Comparison of ENCODE assay signal across 12 cellular contexts in the genomic region with DNA sequence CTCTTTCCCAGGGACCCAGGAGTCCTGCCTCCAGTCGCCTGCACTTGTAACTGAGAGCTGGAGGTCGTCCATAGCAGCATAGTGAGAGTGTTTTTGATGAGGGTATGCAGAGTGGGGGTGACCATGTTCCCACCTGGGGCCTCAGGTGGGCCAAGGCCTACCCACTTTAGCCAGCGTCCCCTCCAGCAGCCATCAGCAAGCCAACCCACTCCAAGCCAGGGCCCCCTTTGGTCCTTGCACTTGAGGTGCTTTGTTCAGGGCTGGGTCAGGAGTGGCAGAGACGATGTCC. TPM values are rescaled to one million over a fixed set of nuclear protein-coding genes. Genes with fewer than 3 reads are reported as not detected.
DNase-seq lines count a peak whose midpoint lies in the region; ATAC-seq, FAIRE-seq and TF ChIP-seq lines count a peak whose summit lies in the region.
"Had no signal": no experiment of that assay in that cellular context is flagged by ENCODE, and none has a peak within 500 bp of the region (broad histone marks: within the 10 kb centered on the region; RNA-seq: fewer than 3 reads in every experiment).

No MANE protein-coding gene starts in this region.

- H3K4me2 ChIP-seq in KMS-11 = no peak overlapping the region
- no peak overlapping the region for H3K4me2 ChIP-seq in neural progenitor cell

- DNase-seq in CD8-positive, alpha-beta T cell = no peak
- no peak for DNase-seq in activated naive CD8-positive, alpha-beta T cell treated with anti-CD3 and anti-CD28 coated beads for 36 hours
- DNase-seq in neural progenitor cell (ENCODE audit: low spot score) (no peak), urothelium cell line (ENCODE audit: low spot score) (no peak), endothelial cell (ENCODE audit: low spot score) (no peak), coronary artery (ENCODE audit: low spot score) (no peak)
- DNase-seq: brain microvascular endothelial cell, NCI-H187 treated with DMSO at 0.1 percent for 48 hours had no signal

- no peaks in the 10 kb centered on the region for H3K27me3 ChIP-seq in CD8-positive, alpha-beta T cell (ENCODE audit: insufficient read depth, low read length)
- H3K27me3 ChIP-seq in KMS-11 (ENCODE audit: insufficient read depth, low read depth) (peaks cover 1% of the 10 kb centered on the region; the same call in 1 of the 2 replicates), neural progenitor cell (peaks cover 26% of the 10 kb centered on the region)
- H3K27me3 ChIP-seq: brain microvascular endothelial cell had no signal

- no peaks in the 10 kb centered on the region for H3K9me3 Mint-ChIP-seq in CD8-positive, alpha-beta T cell
- H3K9me3 Mint-ChIP-seq in activated naive CD8-positive, alpha-beta T cell treated with anti-CD3 and anti-CD28 coated beads for 36 hours = no peaks in the 10 kb centered on the region
- H3K9me3 Mint-ChIP-seq in neural progenitor cell (no peaks in the 10 kb centered on the region), endothelial cell (ENCODE audit: unreplicated experiment) (no peaks in the 10 kb centered on the region)

- H3K9ac ChIP-seq in KMS-11 = no peak overlapping the region
- H3K9ac ChIP-seq in neural progenitor cell = no peak overlapping the region

- no peak for FAIRE-seq in urothelium cell line (lab: Jason Lieb, UNC)

- CTCF ChIA-PET in CD8-positive, alpha-beta T cell (lab: Charles Lee) = interaction anchor here (0.7 to 8.1 kb wide), 9 partner anchors 8 to 98 kb away, joined by 3 to 52 read pairs (median 4); a partner anchor contains a TSS

- H3K4me1 Mint-ChIP-seq in CD8-positive, alpha-beta T cell (ENCODE audit: low read depth) = peaks cover 31% of the 10 kb centered on the region
- H3K4me1 Mint-ChIP-seq in activated naive CD8-positive, alpha-beta T cell treated with anti-CD3 and anti-CD28 coated beads for 36 hours = peaks cover 61% of the 10 kb centered on the region
- peaks cover 4% of the 10 kb centered on the region for H3K4me1 Mint-ChIP-seq in neural progenitor cell
- no peaks in the 10 kb centered on the region for H3K4me1 Mint-ChIP-seq in endothelial cell (ENCODE audit: unreplicated experiment)

- H3K36me3 Mint-ChIP-seq in CD8-positive, alpha-beta T cell = peaks cover 38% of the 10 kb centered on the region
- H3K36me3 Mint-ChIP-seq in activated naive CD8-positive, alpha-beta T cell treated with anti-CD3 and anti-CD28 coated beads for 36 hours = peaks cover 55% of the 10 kb centered on the region
- H3K36me3 Mint-ChIP-seq in neural progenitor cell (no peaks in the 10 kb centered on the region), endothelial cell (ENCODE audit: low read depth, unreplicated experiment) (no peaks in the 10 kb centered on the region)

- H4K20me1 ChIP-seq in KMS-11 (ENCODE audit: insufficient read depth) = no peaks in the 10 kb centered on the region
- no peaks in the 10 kb centered on the region for H4K20me1 ChIP-seq in neural progenitor cell (ENCODE audit: low read depth)

- peak overlapping the region; percentile 90 for H3K27ac Mint-ChIP-seq in CD8-positive, alpha-beta T cell
- H3K27ac Mint-ChIP-seq in activated naive CD8-positive, alpha-beta T cell treated with anti-CD3 and anti-CD28 coated beads for 36 hours = peak overlapping the region; percentile 94
- H3K27ac Mint-ChIP-seq in neural progenitor cell = no peak overlapping the region
- H3K27ac Mint-ChIP-seq in endothelial cell (ENCODE audit: unreplicated experiment) = no peak overlapping the region

- ATAC-seq in CD8-positive, alpha-beta T cell = no peak
- ATAC-seq in GM18517 (IDR thresholded peaks at IDR 0.05; ENCODE audit: unreplicated experiment) = no peak

- intact Hi-C loops in CD8-positive, alpha-beta T cell (cut with DNase I, micrococcal nuclease) = loop anchor here (1.0 kb wide), 1 partner anchor 19 kb away; no protein-coding TSS in a partner anchor

- H3F3A ChIP-seq in neural progenitor cell (ENCODE audit: low read depth) = no peaks in the 10 kb centered on the region

- peak overlapping the region; percentile 35 for H3K4me3 Mint-ChIP-seq in CD8-positive, alpha-beta T cell
- H3K4me3 Mint-ChIP-seq in activated naive CD8-positive, alpha-beta T cell treated with anti-CD3 and anti-CD28 coated beads for 36 hours = peak overlapping the region; percentile 52
- H3K4me3 Mint-ChIP-seq in neural progenitor cell (peak overlapping the region; percentile 43), endothelial cell (ENCODE audit: unreplicated experiment) (no peak overlapping the region)

- no peaks in the 10 kb centered on the region for H3K27me3 Mint-ChIP-seq in CD8-positive, alpha-beta T cell (ENCODE audit: low read depth)
- no peaks in the 10 kb centered on the region for H3K27me3 Mint-ChIP-seq in activated naive CD8-positive, alpha-beta T cell treated with anti-CD3 and anti-CD28 coated beads for 36 hours
- peaks cover 27% of the 10 kb centered on the region for H3K27me3 Mint-ChIP-seq in neural progenitor cell (ENCODE audit: insufficient read depth, low read depth)
- peaks cover 18% of the 10 kb centered on the region for H3K27me3 Mint-ChIP-seq in endothelial cell (ENCODE audit: unreplicated experiment)

- no peak overlapping the region for H2AFZ ChIP-seq in KMS-11 (ENCODE audit: low read depth)
- H2AFZ ChIP-seq in neural progenitor cell (replicated peaks) = no peak overlapping the region

- H3K79me2 ChIP-seq in KMS-11 (ENCODE audit: insufficient read depth, low read depth) (no peaks in the 10 kb centered on the region), neural progenitor cell (ENCODE audit: low read depth) (no peaks in the 10 kb centered on the region)

- no peaks in the 10 kb centered on the region for H3K9me3 ChIP-seq in CD8-positive, alpha-beta T cell (ENCODE audit: low read length)
- no peaks in the 10 kb centered on the region for H3K9me3 ChIP-seq in neural progenitor cell (ENCODE audit: low read depth)

- TF ChIP-seq CTCF in CD8-positive, alpha-beta T cell (IDR thresholded peaks at IDR 0.05) = peak; percentile 11
- TF ChIP-seq CTCF in KMS-11 (conservative IDR thresholded peaks at IDR 0.05; ENCODE audit: low read depth, low read length) (peak; percentile 34; the same call in 1 of the 2 replicates), neural progenitor cell (IDR thresholded peaks at IDR 0.05) (no peak), endothelial cell (IDR thresholded peaks at IDR 0.05; ENCODE audit: unreplicated experiment) (no peak), coronary artery (IDR thresholded peaks at IDR 0.05) (no peak)

- peaks cover 30% of the 10 kb centered on the region for H3K4me1 ChIP-seq in CD8-positive, alpha-beta T cell (ENCODE audit: insufficient read depth, low read length)
- H3K4me1 ChIP-seq in KMS-11 (ENCODE audit: low read depth, poor library complexity, severe bottlenecking) (no peaks in the 10 kb centered on the region), neural progenitor cell (no peaks in the 10 kb centered on the region)

- no peak overlapping the region for H3K4me3 ChIP-seq in CD8-positive, alpha-beta T cell (ENCODE audit: low read depth, low read length)
- H3K4me3 ChIP-seq in KMS-11 (IDR thresholded peaks at IDR 0.05; ENCODE audit: insufficient read depth, low read depth, low read length) = no peak overlapping the region
- H3K4me3 ChIP-seq in neural progenitor cell = no peak overlapping the region
- H3K4me3 ChIP-seq in coronary artery = no peak overlapping the region

- peaks cover 28% of the 10 kb centered on the region for H3K36me3 ChIP-seq in CD8-positive, alpha-beta T cell (ENCODE audit: insufficient read depth, low read length)
- H3K36me3 ChIP-seq in KMS-11 (ENCODE audit: insufficient read depth) (no peaks in the 10 kb centered on the region), neural progenitor cell (no peaks in the 10 kb centered on the region)
- H3K36me3 ChIP-seq: brain microvascular endothelial cell had no signal

- no peak overlapping the region for H3K27ac ChIP-seq in CD8-positive, alpha-beta T cell (ENCODE audit: low read depth, low read length)
- H3K27ac ChIP-seq in KMS-11 (no peak overlapping the region), neural progenitor cell (no peak overlapping the region), coronary artery (no peak overlapping the region)
- H3K27ac ChIP-seq: brain microvascular endothelial cell had no signal

- POLR2A ChIA-PET in CD8-positive, alpha-beta T cell (lab: Charles Lee) = interaction anchor here (0.7 to 1.2 kb wide), 3 partner anchors 12 to 13 kb away, joined by 3 to 5 read pairs (median 4); a partner anchor contains a TSS

RNA-seq across cellular contexts. Expression of a gene that starts 11.9 kb away (rescaled TPM):
- total RNA-seq in CD8-positive, alpha-beta T cell = 10 to 100 TPM; 32.2 to 34.3 TPM
- 10 to 100 TPM; 55.7 to 58.1 TPM for total RNA-seq in activated naive CD8-positive, alpha-beta T cell treated with anti-CD3 and anti-CD28 coated beads for 36 hours
- 33.1 and 33.4 TPM in 2 replicates for total RNA-seq in neural progenitor cell (ENCODE audit: low replicate concordance)
- total RNA-seq in endothelial cell (ENCODE audit: unreplicated experiment) = 38.8 TPM

RNA-seq across cellular contexts. Expression of a gene that starts 14.1 kb away (rescaled TPM):
- 10 to 100 TPM; 14.6 to 15.5 TPM for total RNA-seq in CD8-positive, alpha-beta T cell
- total RNA-seq in activated naive CD8-positive, alpha-beta T cell treated with anti-CD3 and anti-CD28 coated beads for 36 hours = 10 to 100 TPM; 38.9 to 41.5 TPM
- total RNA-seq in neural progenitor cell (ENCODE audit: low replicate concordance) (0.40 TPM in 1 of 2 replicates, not detected in the other), endothelial cell (ENCODE audit: unreplicated experiment) (0.28 TPM)
- total RNA-seq: lung microvascular endothelial cell had no signal

RNA-seq across cellular contexts. Expression of a gene that starts 35.5 kb away (rescaled TPM):
- total RNA-seq in CD8-positive, alpha-beta T cell = not detected
- total RNA-seq in activated naive CD8-positive, alpha-beta T cell treated with anti-CD3 and anti-CD28 coated beads for 36 hours = 1 to 10 TPM; 1.6 TPM
- total RNA-seq in neural progenitor cell (ENCODE audit: low replicate concordance) (0.12 TPM in 1 of 2 replicates, not detected in the other), endothelial cell (ENCODE audit: unreplicated experiment) (not detected)

RNA-seq across cellular contexts. Expression of a gene that starts 50.8 kb away (rescaled TPM):
- total RNA-seq in CD8-positive, alpha-beta T cell = not detected
- not detected for total RNA-seq in activated naive CD8-positive, alpha-beta T cell treated with anti-CD3 and anti-CD28 coated beads for 36 hours
- not detected in 2 replicates for total RNA-seq in neural progenitor cell (ENCODE audit: low replicate concordance)
- not detected for total RNA-seq in endothelial cell (ENCODE audit: unreplicated experiment)
- total RNA-seq: lung microvascular endothelial cell; T-helper 2 cell treated with Interferon-gamma antibody and Interleukin-4, amounts not matched to agents 100 ng/mL and 5 ng/mL, for 36 hours had no signal

Comparison
In these comparisons a context has a peak if more than half of its experiments do, and no peak if none do; other contexts are left out.
1. H3K27ac Mint-ChIP-seq: peak in CD8-positive, alpha-beta T cell (single experiment) and activated naive CD8-positive, alpha-beta T cell treated with anti-CD3 and anti-CD28 coated beads for 36 hours (single experiment); none in neural progenitor cell (single experiment) and endothelial cell (single experiment).
2. CTCF ChIP-seq: peak in CD8-positive, alpha-beta T cell (single experiment) and KMS-11 (single experiment); none in neural progenitor cell (single experiment), endothelial cell (single experiment) and coronary artery (single experiment).
3. RNA of a gene that starts 14.1 kb away (total RNA-seq): 38.9 to 41.5 TPM in activated naive CD8-positive, alpha-beta T cell treated with anti-CD3 and anti-CD28 coated beads for 36 hours and 14.6 to 15.5 TPM in CD8-positive, alpha-beta T cell; 0.28 TPM in endothelial cell (single experiment) and 0.40 TPM in neural progenitor cell; every median in the first group is over 10 times any median in the second.